1 cellular context compared by ENCODE assay signal in genomic region chr7:156697283-156697682, GRCh38.
TF ChIP-seq lines count a peak whose summit lies in the region.
"Not testable (repeated sequence)": the region's sequence is repeated elsewhere in the genome, so short reads cannot be mapped to it uniquely, and the experiment has no call there.

No MANE protein-coding gene starts in this region.

TF ChIP-seq in K562, 482 proteins besides CTCF, POLR2A, EP300 and RAD21 (continued from another document):
- TF ChIP-seq TEAD4 (IDR thresholded peaks at IDR 0.05; ENCODE audit: low read length), result 0 out of 2 replicates have a peak, but pooled peaks have one; percentile 11
- not testable (repeated sequence) for TF ChIP-seq TEAD4 (CRISPR knock-in tag; IDR thresholded peaks at IDR 0.05; ENCODE audit: borderline replicate concordance)
- 0 out of 4 replicates have a peak, but pooled peaks of 1 of the 2 experiments have one; percentile 21 for TF ChIP-seq TRIM24 (IDR thresholded peaks at IDR 0.05)
- TF ChIP-seq TRIM28 (IDR thresholded peaks at IDR 0.05), result peak; percentile 78; the same call in 1 of the 2 replicates
